In genomic region chr5:181186902-181187499, GRCh38 we compare ENCODE assay signal across 9 cellular contexts. TPM values are rescaled to one million over a fixed set of nuclear protein-coding genes. Genes with fewer than 3 reads are reported as not detected.
DNase-seq lines count a peak whose midpoint lies in the region; FAIRE-seq and TF ChIP-seq lines count a peak whose summit lies in the region.
"Had no signal": no experiment of that assay in that cellular context is flagged by ENCODE, and none has a peak within 500 bp of the region (broad histone marks: within the 10 kb centered on the region; RNA-seq: fewer than 3 reads in every experiment).

No MANE protein-coding gene starts in this region.

- H3K36me3 Mint-ChIP-seq in mesothelial cell of epicardium, result no peaks in the 10 kb centered on the region

- no peak for FAIRE-seq in HTR-8/SVneo (lab: Jason Lieb, UNC)
- FAIRE-seq in GM12892 (lab: Jason Lieb, UNC), result no peak

- H3K4me3 ChIP-seq in AG04450 (ENCODE audit: low read depth, low read length), result peak overlapping the region; percentile 47
- peak overlapping the region; percentile 43 for H3K4me3 ChIP-seq in astrocyte of the spinal cord (ENCODE audit: low read depth, low read length)

- no peaks in the 10 kb centered on the region; the same call in 1 of the 2 replicates for H3K9me3 ChIP-seq in AG04450 (ENCODE audit: control insufficient read depth, insufficient read depth, low read length)

- CTCF ChIA-PET in AG04450 (lab: Charles Lee) (interaction anchor here (0.5 to 1.1 kb wide), 2 partner anchors 18 to 22 kb away, joined by 5 read pairs; no protein-coding TSS in a partner anchor), HEK293T (lab: Yijun Ruan, JAX) (interaction anchor here (1.3 to 4.8 kb wide), 4 partner anchors 14 to 35 kb away, joined by 6 to 19 read pairs (median 6); partner anchors contain the start of gene TRIM41)

- H3K27me3 ChIP-seq in AG04450 (ENCODE audit: control insufficient read depth, insufficient read depth, low read length), result no peaks in the 10 kb centered on the region

- no peak for TF ChIP-seq POLR2A in GM12892 (IDR thresholded peaks at IDR 0.05; ENCODE audit: low read depth, low read length)

- DNase-seq in AG04450 (ENCODE audit: low read depth, low spot score), result no peak
- no peak for DNase-seq in HEK293T (ENCODE audit: extremely low spot score)
- DNase-seq in astrocyte of the spinal cord (ENCODE audit: low read depth, low spot score), result no peak
- no peak for DNase-seq in mesothelial cell of epicardium (ENCODE audit: low spot score in 2 of 2, unreplicated experiment in 2 of 2)
- no peak for DNase-seq in GM19238 (ENCODE audit: insufficient read length, low spot score)
- no peak for DNase-seq in NCI-H1436 (lab: John Stamatoyannopoulos, UW)
- DNase-seq in HTR-8/SVneo (ENCODE audit: insufficient read length, low spot score), result no peak
- no peak for DNase-seq in GM12892 (ENCODE audit: insufficient read length)
- DNase-seq: NCI-H446 had no signal

- POLR2A ChIA-PET in AG04450 (lab: Yijun Ruan, JAX) (interaction anchor here (5.8 kb wide), 1 partner anchor 20 kb away, joined by 72 read pairs; no protein-coding TSS in a partner anchor), HEK293T (lab: Yijun Ruan, JAX) (interaction anchor here (0.7 to 8.8 kb wide), 8 partner anchors 14 to 87 kb away, joined by 3 to 164 read pairs (median 6); partner anchors contain the start of genes RACK1, TRIM41, TRIM52 and TRIM7)

- H3K27ac Mint-ChIP-seq in mesothelial cell of epicardium, result peak overlapping the region; percentile 92

- peaks cover 15% of the 10 kb centered on the region for H3K4me1 Mint-ChIP-seq in mesothelial cell of epicardium

- H3K4me3 Mint-ChIP-seq in mesothelial cell of epicardium, result peak overlapping the region; percentile 99

- TF ChIP-seq CTCF in AG04450 (IDR thresholded peaks at IDR 0.05; ENCODE audit: low read depth, low read length) (no peak), astrocyte of the spinal cord (IDR thresholded peaks at IDR 0.05; ENCODE audit: low read depth, low read length) (no peak), mesothelial cell of epicardium (IDR thresholded peaks at IDR 0.05; ENCODE audit: unreplicated experiment) (no peak)

- H3K9me3 Mint-ChIP-seq in mesothelial cell of epicardium, result no peaks in the 10 kb centered on the region

- peaks cover 3% of the 10 kb centered on the region for H3K27me3 Mint-ChIP-seq in mesothelial cell of epicardium (ENCODE audit: low read depth)

- in situ Hi-C loops in astrocyte of the spinal cord (cut with HindIII; ENCODE audit: low sequenced_read_pairs), result no loop called here

- H3K27ac ChIP-seq in AG04450 (ENCODE audit: low read depth, low read length), result peak overlapping the region; percentile 47

TF ChIP-seq in HEK293T, 16 proteins besides CTCF, POLR2A, EP300 and RAD21:
- TF ChIP-seq FOXM1 (IDR thresholded peaks at IDR 0.05; ENCODE audit: borderline replicate concordance) (no peak), L3MBTL2 (conservative IDR thresholded peaks at IDR 0.05) (peak; percentile 50)
TF ChIP-seq in HEK293T: peak in this region for 1.

RNA-seq across cellular contexts. Expression of gene TRIM7, which starts 18.0 kb away (rescaled TPM):
- polyA plus RNA-seq in AG04450 (2011; rRNA removed), result 0.66 and 1.1 TPM in 2 replicates
- polyA minus RNA-seq in AG04450 (2011; rRNA and poly(A)+ RNA removed), result 0.17 and 0.18 TPM in 2 replicates
- total RNA-seq in mesothelial cell of epicardium, result 0.57 to 0.72 TPM (median 0.62 TPM) in 3 replicates
- polyA plus RNA-seq in GM12892 (2012; ENCODE audit: missing spikeins), result 0.70 TPM

RNA-seq across cellular contexts. Expression of gene TRIM41, which starts 36.1 kb away (rescaled TPM):
- polyA plus RNA-seq in AG04450 (2011; rRNA removed), result 11.5 and 12.3 TPM in 2 replicates
- polyA minus RNA-seq in AG04450 (2011; rRNA and poly(A)+ RNA removed), result 10.3 and 10.5 TPM in 2 replicates
- total RNA-seq in mesothelial cell of epicardium, result 27.9 to 28.1 TPM (median 27.9 TPM) in 3 replicates
- 12.2 TPM for polyA plus RNA-seq in GM12892 (2012; ENCODE audit: missing spikeins)

RNA-seq across cellular contexts. Expression of gene OR2V2, which starts 39.6 kb away (rescaled TPM):
- not detected in 2 replicates for polyA plus RNA-seq in AG04450 (2011; rRNA removed)
- polyA minus RNA-seq in AG04450 (2011; rRNA and poly(A)+ RNA removed), result not detected in 2 replicates
- not detected in 3 replicates for total RNA-seq in mesothelial cell of epicardium
- not detected for polyA plus RNA-seq in GM12892 (2012; ENCODE audit: missing spikeins)

RNA-seq across cellular contexts. Expression of gene OR2V1, which starts 56.0 kb away (rescaled TPM):
- polyA plus RNA-seq in AG04450 (2011; rRNA removed), result not detected in 2 replicates
- not detected in 2 replicates for polyA minus RNA-seq in AG04450 (2011; rRNA and poly(A)+ RNA removed)
- not detected in 3 replicates for total RNA-seq in mesothelial cell of epicardium
- polyA plus RNA-seq in GM12892 (2012; ENCODE audit: missing spikeins), result not detected

RNA-seq across cellular contexts. Expression of gene RACK1, which starts 56.7 kb away (rescaled TPM):
- polyA plus RNA-seq in AG04450 (2011; rRNA removed), result 4,422 and 6,028 TPM in 2 replicates
- 6,011 and 8,408 TPM in 2 replicates for polyA minus RNA-seq in AG04450 (2011; rRNA and poly(A)+ RNA removed)
- total RNA-seq in mesothelial cell of epicardium, result 2,008 to 2,083 TPM (median 2,030 TPM) in 3 replicates
- polyA plus RNA-seq in GM12892 (2012; ENCODE audit: missing spikeins), result 3,646 TPM
